15 cellular contexts compared by ENCODE assay signal in genomic region chr12:16610743-16611142, GRCh38. TPM values are rescaled to one million over a fixed set of nuclear protein-coding genes. Genes with fewer than 3 reads are reported as not detected.
DNase-seq lines count a peak whose midpoint lies in the region; ATAC-seq, FAIRE-seq and TF ChIP-seq lines count a peak whose summit lies in the region.
"Had no signal": no experiment of that assay in that cellular context is flagged by ENCODE, and none has a peak within 500 bp of the region (broad histone marks: within the 10 kb centered on the region; RNA-seq: fewer than 3 reads in every experiment).

No MANE protein-coding gene starts in this region.

- no peak for ATAC-seq in GM12878
- ATAC-seq in GM21717 (IDR thresholded peaks at IDR 0.05; ENCODE audit: unreplicated experiment): no peak
- ATAC-seq: T-helper 17 cell had no signal

- DNase-seq in COR-L47 (lab: John Stamatoyannopoulos, UW) (peak; percentile 38), GM12878 (ENCODE audit: low read depth, low spot score) (no peak), neural progenitor cell (ENCODE audit: low spot score) (no peak), hepatocyte (ENCODE audit: low spot score) (no peak), midbrain (lab: John Stamatoyannopoulos, UW) (no peak), CD14-positive monocyte (ENCODE audit: low spot score) (no peak)
- DNase-seq: activated CD4-positive, alpha-beta T cell treated with anti-CD3 and anti-CD28 coated beads for 48 hours; Kasumi-1; NCI-H226; T-helper 17 cell had no signal

- H3K4me2 ChIP-seq in Loucy (ENCODE audit: low read depth, low read length, poor library complexity, severe bottlenecking) (peak overlapping the region; percentile 64), GM12878 (ENCODE audit: control insufficient read depth, insufficient read depth) (0 out of 2 replicates have a peak overlapping the region, but pooled peaks have one; percentile 17), neural progenitor cell (peak overlapping the region; percentile 65), hepatocyte (no peak overlapping the region)

- no TSS peak for BruUV-seq in GM12878 (replicated peaks; lab: Mats Ljungman, UMichigan)

- no peaks in the 10 kb centered on the region for H3K36me3 Mint-ChIP-seq in neural progenitor cell
- H3K36me3 Mint-ChIP-seq in CD14-positive monocyte: no peaks in the 10 kb centered on the region

- H3K9me3 Mint-ChIP-seq in neural progenitor cell (no peaks in the 10 kb centered on the region), CD14-positive monocyte (peaks cover 0 to 12% (median 7%) of the 10 kb centered on the region in 7 donors)

- no peak for TF ChIP-seq EP300 in GM12878 (IDR thresholded peaks at IDR 0.05; ENCODE audit: borderline replicate concordance in 1 of 2, control insufficient read depth in 1 of 2, low read depth in 2 of 2, low read length in 2 of 2)

- in situ Hi-C loops in GM12878 (cut with MboI): no loop called here

- no peak overlapping the region for H3K27ac Mint-ChIP-seq in neural progenitor cell
- H3K27ac Mint-ChIP-seq in CD14-positive monocyte: no peak overlapping the region
- H3K27ac Mint-ChIP-seq: T-helper 17 cell had no signal

- H3K4me1 ChIP-seq in Loucy (ENCODE audit: insufficient read depth, low read length, poor library complexity, severe bottlenecking) (no peaks in the 10 kb centered on the region), GM12878 (ENCODE audit: control insufficient read depth, insufficient read depth, low read length) (peaks cover 4% of the 10 kb centered on the region; the same call in 1 of the 2 replicates), neural progenitor cell (peaks cover 49% of the 10 kb centered on the region), hepatocyte (ENCODE audit: insufficient read depth) (peaks cover 5% of the 10 kb centered on the region)
- H3K4me1 ChIP-seq: parathyroid adenoma had no signal

- TF ChIP-seq RAD21 in GM12878 (IDR thresholded peaks at IDR 0.05; ENCODE audit: insufficient read depth, low read depth, low read length): no peak

- no peaks in the 10 kb centered on the region for H3K9me2 ChIP-seq in Loucy (replicated peaks; ENCODE audit: low read depth, low read length)
- H3K9me2 ChIP-seq in hepatocyte (replicated peaks; ENCODE audit: insufficient read depth): no peaks in the 10 kb centered on the region

- H3K9ac ChIP-seq in Loucy (ENCODE audit: low read depth, low read length, poor library complexity, severe bottlenecking): no peak overlapping the region
- no peak overlapping the region for H3K9ac ChIP-seq in GM12878 (ENCODE audit: control insufficient read depth, insufficient read depth, low read length)
- no peak overlapping the region for H3K9ac ChIP-seq in neural progenitor cell
- H3K9ac ChIP-seq: parathyroid adenoma had no signal

- WGBS in GM12878 (ENCODE audit: insufficient coverage, insufficient replicate concordance, low lambda C conversion rate, missing lambda C conversion rate): 0% methylated on average over 1 of the region's 1 CpG
- 24% methylated on average over 1 of the region's 1 CpG for WGBS in hepatocyte (ENCODE audit: low lambda C conversion rate, missing lambda C conversion rate)

- H3K27me3 ChIP-seq in Loucy (ENCODE audit: insufficient read depth, low read length, poor library complexity, severe bottlenecking) (no peaks in the 10 kb centered on the region), GM12878 (replicated peaks in 1 of 2; ENCODE audit: control insufficient read depth in 2 of 2, insufficient read depth in 2 of 2, low read length in 1 of 2) (peaks cover 0 to 2% of the 10 kb centered on the region in 2 experiments; a peak in 2 of 4 replicates), neural progenitor cell (peaks cover 51% of the 10 kb centered on the region), hepatocyte (peaks cover 56% of the 10 kb centered on the region)

- TF ChIP-seq POLR2A in GM12878 (IDR thresholded peaks at IDR 0.05; ENCODE audit: low read depth, low read length): no peak

- RAD21 ChIA-PET in GM12878 (lab: Charles Lee; ENCODE audit: unreplicated experiment): interaction anchor here (0.6 to 5.4 kb wide), 24 partner anchors 9 to 682 kb away, joined by 3 to 29 read pairs (median 4); no protein-coding TSS in a partner anchor

- H3F3A ChIP-seq in Loucy (ENCODE audit: low read depth): no peaks in the 10 kb centered on the region
- H3F3A ChIP-seq in neural progenitor cell (ENCODE audit: low read depth): peaks cover 4% of the 10 kb centered on the region

- H3K79me2 ChIP-seq in Loucy (ENCODE audit: insufficient read depth, low read length): no peaks in the 10 kb centered on the region
- no peaks in the 10 kb centered on the region for H3K79me2 ChIP-seq in GM12878 (ENCODE audit: control insufficient read depth, insufficient read depth, low read length)
- H3K79me2 ChIP-seq in neural progenitor cell (ENCODE audit: low read depth): no peaks in the 10 kb centered on the region
- H3K79me2 ChIP-seq in hepatocyte: no peaks in the 10 kb centered on the region
- H3K79me2 ChIP-seq: parathyroid adenoma had no signal

- CTCF ChIA-PET in GM12878 (lab: Yijun Ruan, JAX): interaction anchor here (0.6 to 1.9 kb wide), 10 partner anchors 9 to 328 kb away, joined by 3 to 10 read pairs (median 3); no protein-coding TSS in a partner anchor

- H3K4me1 Mint-ChIP-seq in neural progenitor cell (peaks cover 47% of the 10 kb centered on the region), CD14-positive monocyte (peaks cover 5% of the 10 kb centered on the region)
- H3K4me1 Mint-ChIP-seq: T-helper 17 cell had no signal

- H4K20me1 ChIP-seq in Loucy (ENCODE audit: insufficient read depth, low read length, poor library complexity, severe bottlenecking) (no peaks in the 10 kb centered on the region), GM12878 (ENCODE audit: control insufficient read depth, insufficient read depth) (no peaks in the 10 kb centered on the region), neural progenitor cell (ENCODE audit: low read depth) (no peaks in the 10 kb centered on the region), hepatocyte (ENCODE audit: insufficient read depth, poor library complexity, severe bottlenecking) (no peaks in the 10 kb centered on the region)

- intact Hi-C loops in GM12878 (cut with micrococcal nuclease; ENCODE audit: unreplicated experiment): loop anchor here (5.0 kb wide), 1 partner anchor 77 kb away; no protein-coding TSS in a partner anchor
- intact Hi-C loops in CD14-positive monocyte (cut with micrococcal nuclease): no loop called here

- POLR2A ChIA-PET in GM12878 (lab: Charles Lee): interaction anchor here (0.6 to 2.3 kb wide), 4 partner anchors 9 to 222 kb away, joined by 3 to 8 read pairs (median 6); no protein-coding TSS in a partner anchor

- H2AFZ ChIP-seq in Loucy (ENCODE audit: low read length) (0 out of 2 replicates have a peak overlapping the region, but pooled peaks have one; percentile 18), GM12878 (ENCODE audit: control insufficient read depth, low read depth, low read length) (0 out of 2 replicates have a peak overlapping the region, but pooled peaks have one; percentile 27), neural progenitor cell (replicated peaks) (peak overlapping the region; percentile 36), hepatocyte (no peak overlapping the region)
- H2AFZ ChIP-seq: parathyroid adenoma had no signal

- no peak for FAIRE-seq in GM12878 (lab: Jason Lieb, UNC)

- H3K4me3 Mint-ChIP-seq in neural progenitor cell: no peak overlapping the region
- H3K4me3 Mint-ChIP-seq in CD14-positive monocyte: peak overlapping the region in 1 of 2 donors; percentile 5
- H3K4me3 Mint-ChIP-seq: T-helper 17 cell had no signal

- SMC1A ChIA-PET in GM12878 (lab: Charles Lee; ENCODE audit: uncharacterized antibody, unreplicated experiment): interaction anchor here (0.8 to 10.4 kb wide), 28 partner anchors 9 to 830 kb away, joined by 3 to 121 read pairs (median 3); no protein-coding TSS in a partner anchor

- H3K27ac ChIP-seq in GM12878 (ENCODE audit: control insufficient read depth, insufficient read depth) (no peak overlapping the region), neural progenitor cell (no peak overlapping the region), hepatocyte (no peak overlapping the region)
- H3K27ac ChIP-seq: RWPE1, tibial nerve had no signal

- no peak for TF ChIP-seq CTCF in Loucy (conservative IDR thresholded peaks at IDR 0.05; ENCODE audit: low read length)
- TF ChIP-seq CTCF in GM12878 (IDR thresholded peaks at IDR 0.05 in 2 of 3, conservative IDR thresholded peaks at IDR 0.05 in 1 of 3; ENCODE audit: control insufficient read depth in 2 of 3, extremely low read depth in 1 of 3, insufficient read depth in 1 of 3, low read depth in 3 of 3, low read length in 3 of 3): no peak
- TF ChIP-seq CTCF in neural progenitor cell (IDR thresholded peaks at IDR 0.05): no peak
- no peak for TF ChIP-seq CTCF in hepatocyte (IDR thresholded peaks at IDR 0.05; ENCODE audit: poor library complexity)
- TF ChIP-seq CTCF in CD14-positive monocyte (IDR thresholded peaks at IDR 0.05): no peak

- H3K4me3 ChIP-seq in Loucy (ENCODE audit: low read length, poor library complexity, severe bottlenecking) (peak overlapping the region; percentile 62), GM12878 (no peak overlapping the region), neural progenitor cell (no peak overlapping the region), hepatocyte (no peak overlapping the region)
- H3K4me3 ChIP-seq: tibial nerve had no signal

- no peaks in the 10 kb centered on the region for H3K36me3 ChIP-seq in Loucy (ENCODE audit: insufficient read depth, low read length)
- H3K36me3 ChIP-seq in GM12878 (ENCODE audit: control insufficient read depth in 2 of 2, insufficient read depth in 2 of 2, low read length in 1 of 2): no peaks in the 10 kb centered on the region
- no peaks in the 10 kb centered on the region for H3K36me3 ChIP-seq in neural progenitor cell
- no peaks in the 10 kb centered on the region for H3K36me3 ChIP-seq in hepatocyte (replicated peaks; ENCODE audit: insufficient read depth, low read depth)
- H3K36me3 ChIP-seq: tibial nerve had no signal

- no peaks in the 10 kb centered on the region for H3K9me3 ChIP-seq in Loucy (ENCODE audit: insufficient read depth, low read depth, low read length)
- H3K9me3 ChIP-seq in GM12878 (replicated peaks; ENCODE audit: control insufficient read depth, insufficient read depth, low read length): no peaks in the 10 kb centered on the region
- H3K9me3 ChIP-seq in neural progenitor cell (ENCODE audit: low read depth): no peaks in the 10 kb centered on the region
- no peaks in the 10 kb centered on the region for H3K9me3 ChIP-seq in hepatocyte (ENCODE audit: low read depth)
- H3K9me3 ChIP-seq: tibial nerve had no signal

- H3K27me3 Mint-ChIP-seq in neural progenitor cell (ENCODE audit: insufficient read depth, low read depth) (peaks cover 5% of the 10 kb centered on the region), CD14-positive monocyte (ENCODE audit: low read depth in 3 of 3) (peaks cover 52 to 61% (median 54%) of the 10 kb centered on the region in 3 donors)

RNA-seq across cellular contexts. Expression of gene LMO3, which starts 4.8 kb away (rescaled TPM):
- total RNA-seq in GM12878 (2013; cell fraction: nucleolus; rRNA removed): 5.5 and 5.7 TPM in 2 replicates
- 1.4 and 1.8 TPM in 2 replicates for total RNA-seq in GM12878 (2014; rRNA removed)
- 2.1 and 2.6 TPM in 2 replicates for total RNA-seq in GM12878 (2014; rRNA removed; fragmentation: Illumina TruSeq; extraction: Trizol)
- 1.6 and 2.0 TPM in 2 replicates for total RNA-seq in GM12878 (2021)
- 0.31 TPM for polyA plus RNA-seq in GM12878 (2011; ENCODE audit: low read depth)
- 13.5 and 18.5 TPM in 2 replicates for polyA plus RNA-seq in GM12878 (2011; rRNA removed)
- 6.7 and 11.1 TPM in 2 replicates for polyA plus RNA-seq in GM12878 (2011; cell fraction: cytosol; rRNA removed)
- polyA plus RNA-seq in GM12878 (2011; cell fraction: nucleus; rRNA removed): 11.7 and 16.3 TPM in 2 replicates
- 0.96 and 1.7 TPM in 2 replicates for polyA plus RNA-seq in GM12878 (2012)
- 2.4 and 3.9 TPM in 2 replicates for polyA plus RNA-seq in GM12878 (2014; fragmentation: Illumina TruSeq; extraction: Trizol)
- polyA plus RNA-seq in GM12878 (2014; fragmentation: Nextera tagmentation; extraction: Ambion mirVana): 1 to 10 TPM; 1.8 to 2.0 TPM
- 1.5 and 2.9 TPM in 2 replicates for polyA plus RNA-seq in GM12878 (2014; rRNA removed)
- polyA plus RNA-seq in GM12878 (2016; fragmentation: Nextera tagmentation; extraction: Ambion mirVana): 1 to 10 TPM; 1.6 to 1.7 TPM
- polyA minus RNA-seq in GM12878 (2011; rRNA and poly(A)+ RNA removed): 19.8 and 29.1 TPM in 2 replicates
- polyA minus RNA-seq in GM12878 (2011; cell fraction: cytosol; rRNA and poly(A)+ RNA removed): 4.4 and 8.0 TPM in 2 replicates
- 26.6 and 32.1 TPM in 2 replicates for polyA minus RNA-seq in GM12878 (2011; cell fraction: nucleus; rRNA and poly(A)+ RNA removed)
- total RNA-seq in neural progenitor cell (ENCODE audit: low replicate concordance): 39.1 and 54.3 TPM in 2 replicates
- total RNA-seq in hepatocyte: 13.5 and 22.5 TPM in 2 replicates
- polyA plus RNA-seq in hepatocyte: 5.0 and 7.9 TPM in 2 replicates
- not detected for polyA plus RNA-seq in CD14-positive monocyte
- total RNA-seq: T-helper 17 cell had no signal
